ENCODE assay signal across 13 cellular contexts in the genomic region with DNA sequence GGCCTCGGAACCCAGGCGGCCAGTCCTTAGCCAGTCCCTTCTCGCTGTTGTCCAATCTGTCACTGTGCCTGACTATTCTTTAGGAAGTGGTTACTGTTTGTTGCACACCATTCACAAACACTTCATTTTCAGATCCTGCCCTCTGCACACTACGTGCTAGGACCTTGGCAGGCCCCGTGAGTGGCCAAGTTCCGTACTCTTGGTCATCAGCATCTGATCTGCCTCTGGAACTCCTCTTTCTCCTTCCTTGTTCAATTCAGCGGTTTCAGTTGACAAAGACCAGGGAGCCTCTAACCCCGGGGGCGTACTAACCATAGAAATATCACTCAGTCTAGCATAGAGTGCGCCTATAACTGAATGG.
A peak's percentile ranks its signal among the peaks of the same experiment; 100 is the strongest.
DNase-seq lines count a peak whose midpoint lies in the region; ATAC-seq and TF ChIP-seq lines count a peak whose summit lies in the region.
"Had no signal": no experiment of that assay in that cellular context is flagged by ENCODE, and none has a peak within 500 bp of the region (broad histone marks: within the 10 kb centered on the region; RNA-seq: fewer than 3 reads in every experiment).

No MANE protein-coding gene starts in this region.

- ATAC-seq in Right ventricle myocardium superior (ENCODE audit: poor library complexity) (peak; percentile 12), Right ventricle myocardium inferior (no peak), upper lobe of right lung (peak; percentile 77), mucosa of descending colon (no peak)
- ATAC-seq: activated CD4-positive, CD25-positive, alpha-beta regulatory T cell treated with anti-CD3 and anti-CD28 coated beads, Interleukin-2, amount 50 U/mL, for 24 hours; Panc1 had no signal

- 74 to 85% (median 79%) methylated on average over 10 of the region's 10 CpGs for WGBS in adrenal gland, 4 donors

- H3K27me3 ChIP-seq in adrenal gland (no peaks in the 10 kb centered on the region), mucosa of rectum (ENCODE audit: control insufficient read depth in 2 of 2, insufficient read depth in 2 of 2, low read length in 2 of 2) (no peaks in the 10 kb centered on the region), upper lobe of right lung (no peaks in the 10 kb centered on the region)

- intact Hi-C loops in Right ventricle myocardium superior (cut with DNase I) (no loop called here), Right ventricle myocardium inferior (cut with DNase I) (loop anchor here (2.0 to 5.0 kb wide), 3 partner anchors 191 to 517 kb away; no protein-coding TSS in a partner anchor), adrenal gland (cut with DNase I) (loop anchor here (10.0 kb wide), 1 partner anchor 519 kb away; no protein-coding TSS in a partner anchor), upper lobe of right lung (cut with DNase I) (loop anchor here (10.0 kb wide), 1 partner anchor 519 kb away; no protein-coding TSS in a partner anchor), mucosa of descending colon (cut with DNase I, micrococcal nuclease) (loop anchor here in 1 of 2 donors (2.0 kb wide), 1 partner anchor 517 kb away; no protein-coding TSS in a partner anchor)

- H3K4me1 ChIP-seq in adrenal gland (replicated peaks in 1 of 2), result peaks cover 12 to 20% of the 10 kb centered on the region in 2 donors
- H3K4me1 ChIP-seq in mucosa of rectum (ENCODE audit: control insufficient read depth in 2 of 2, insufficient read depth in 2 of 2, low read length in 2 of 2), result peaks cover 34 to 48% of the 10 kb centered on the region in 2 donors
- peaks cover 34% of the 10 kb centered on the region for H3K4me1 ChIP-seq in upper lobe of right lung
- peaks cover 33% of the 10 kb centered on the region for H3K4me1 ChIP-seq in mucosa of descending colon (ENCODE audit: low read depth)

- no peak for DNase-seq in Right ventricle myocardium superior
- no peak for DNase-seq in Right ventricle myocardium inferior (ENCODE audit: missing footprints)
- DNase-seq in adrenal gland, result peak in 1 of 7 donors; percentile 35
- DNase-seq in upper lobe of right lung, result peak; percentile 77
- no peak for DNase-seq in NCI-H226
- no peak for DNase-seq in G401 (ENCODE audit: low spot score)
- DNase-seq in mucosa of descending colon, result no peak
- DNase-seq: activated gamma-delta T cell treated with Interleukin-2 at 50 U/mL for 16 hours; NCI-H146; stimulated activated naive CD4-positive, alpha-beta T cell had no signal

- H3K27ac ChIP-seq in adrenal gland (peak overlapping the region in 4 of 5 donors; percentile 83 to 91 (median 88)), mucosa of rectum (ENCODE audit: low read depth in 2 of 2, low read length in 2 of 2) (peak overlapping the region; percentile 91 to 96), upper lobe of right lung (peak overlapping the region; percentile 93)

- H3K9me3 ChIP-seq in adrenal gland (replicated peaks in 1 of 3) (no peaks in the 10 kb centered on the region), mucosa of rectum (ENCODE audit: control insufficient read depth in 2 of 2, low read length in 2 of 2) (no peaks in the 10 kb centered on the region), upper lobe of right lung (no peaks in the 10 kb centered on the region), mucosa of descending colon (no peaks in the 10 kb centered on the region)

- no peak for TF ChIP-seq CTCF in adrenal gland (IDR thresholded peaks at IDR 0.05)
- TF ChIP-seq CTCF in upper lobe of right lung (IDR thresholded peaks at IDR 0.05), result no peak
- TF ChIP-seq CTCF in mucosa of descending colon (IDR thresholded peaks at IDR 0.05), result no peak

- TF ChIP-seq POLR2A in adrenal gland (IDR thresholded peaks at IDR 0.05), result no peak

- H3K36me3 ChIP-seq in adrenal gland (replicated peaks in 1 of 2) (no peaks in the 10 kb centered on the region), mucosa of rectum (ENCODE audit: control insufficient read depth in 2 of 2, insufficient read depth in 2 of 2, low read length in 2 of 2) (no peaks in the 10 kb centered on the region), upper lobe of right lung (no peaks in the 10 kb centered on the region), mucosa of descending colon (ENCODE audit: low read depth) (no peaks in the 10 kb centered on the region)

- H3K9ac ChIP-seq in mucosa of rectum (ENCODE audit: low read depth in 1 of 2, low read length in 2 of 2), result peak overlapping the region in 1 of 2 donors; percentile 83

- H3K4me3 ChIP-seq in adrenal gland (no peak overlapping the region), mucosa of rectum (ENCODE audit: low read length in 2 of 2) (peak overlapping the region in 1 of 2 donors; percentile 67), upper lobe of right lung (no peak overlapping the region), mucosa of descending colon (no peak overlapping the region)

- in situ Hi-C loops in G401 (cut with HindIII; ENCODE audit: low sequenced_read_pairs), result no loop called here

Comparison
In these comparisons a context has a peak if more than half of its experiments do, and no peak if none do; other contexts are left out.
1. ATAC-seq: peak in Right ventricle myocardium superior (single experiment) and upper lobe of right lung (single experiment); none in Right ventricle myocardium inferior (single experiment) and mucosa of descending colon (single experiment).
2. Peak in every context shown above with its lines, with median percentiles within 50 percentile points of each other: H3K27ac ChIP-seq.